31 cellular contexts compared by ENCODE assay signal in the genomic region with DNA sequence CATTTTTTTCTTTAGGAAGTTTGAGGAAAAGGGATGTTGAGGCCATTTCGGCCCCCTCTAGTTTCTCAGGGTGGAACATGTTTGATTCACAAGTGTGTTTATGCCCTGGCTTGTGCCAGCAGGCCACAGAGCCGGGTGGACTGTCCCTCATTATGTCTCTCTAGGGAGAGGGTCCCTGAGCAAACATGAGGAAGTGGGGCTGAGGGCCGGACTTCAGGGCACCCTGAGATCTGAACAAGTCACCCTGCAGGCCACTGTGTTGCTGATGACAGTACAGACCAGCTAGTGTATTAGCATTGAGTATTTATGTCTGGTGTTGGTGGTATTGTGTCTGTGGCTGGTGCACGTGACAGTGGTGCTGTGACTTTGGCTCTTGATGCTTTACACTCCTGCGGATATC. TPM values are rescaled to one million over a fixed set of nuclear protein-coding genes. Genes with fewer than 3 reads are reported as not detected.
DNase-seq lines count a peak whose midpoint lies in the region; ATAC-seq, FAIRE-seq and TF ChIP-seq lines count a peak whose summit lies in the region.
"Had no signal": no experiment of that assay in that cellular context is flagged by ENCODE, and none has a peak within 500 bp of the region (broad histone marks: within the 10 kb centered on the region; RNA-seq: fewer than 3 reads in every experiment).

No MANE protein-coding gene starts in this region.

- no peak overlapping the region for H3K4me3 ChIP-seq in H7 (ENCODE audit: insufficient read depth, low read depth, low read length)
- no peak overlapping the region for H3K4me3 ChIP-seq in GM12878
- no peak overlapping the region for H3K4me3 ChIP-seq in mesenchymal stem cell (ENCODE audit: insufficient read depth in 1 of 2, low read depth in 1 of 2, low read length in 2 of 2)
- H3K4me3 ChIP-seq in spleen: no peak overlapping the region
- H3K4me3 ChIP-seq: breast epithelium, prostate gland, right lobe of liver, thyroid gland had no signal

- peak overlapping the region; percentile 31 for H2BK15ac ChIP-seq in mesenchymal stem cell (ENCODE audit: low read depth, poor library complexity, severe bottlenecking)

- H4K20me1 ChIP-seq in GM12878 (ENCODE audit: control insufficient read depth, insufficient read depth): no peaks in the 10 kb centered on the region

- DNase-seq in H7 (peak; percentile 11), GM12878 (ENCODE audit: low read depth, low spot score) (no peak), mesenchymal stem cell (peak; percentile 13), spleen (peak; percentile 53), NCI-H1105 (lab: John Stamatoyannopoulos, UW) (no peak)
- DNase-seq in activated naive CD4-positive, alpha-beta T cell (lab: John Stamatoyannopoulos, UW): no peak
- DNase-seq: activated CD4-positive, alpha-beta T cell treated with anti-CD3 and anti-CD28 coated beads for 36 hours; activated CD8-positive, alpha-beta T cell treated with anti-CD3 and anti-CD28 coated beads for 36 hours; amniotic stem cell; BE2C; DMS153; effector CD4-positive, alpha-beta T cell; NCI-H1436; NCI-H2081 treated with DMSO at 0.1 percent for 48 hours; NCI-H2227 treated with DMSO at 0.1 percent for 48 hours; NCI-H526; NK-92 treated with Interleukin-12 subunit alpha and Interleukin-12 subunit beta, amount 100 ng/mL, for 24 hours; Right ventricle myocardium superior; stimulated activated CD4-positive, alpha-beta T cell treated with anti-CD3 and anti-CD28 coated beads, Interleukin-4, amount 100 ng/mL, for 24 hours; thyroid gland had no signal

- SMC1A ChIA-PET in GM12878 (lab: Charles Lee; ENCODE audit: uncharacterized antibody, unreplicated experiment): no interaction called here

- H3K4me1 ChIP-seq in GM12878 (ENCODE audit: control insufficient read depth, insufficient read depth, low read length) (peaks cover 6% of the 10 kb centered on the region), mesenchymal stem cell (ENCODE audit: control insufficient read depth, insufficient read depth, low read depth, low read length) (peaks cover 8% of the 10 kb centered on the region), spleen (peaks cover 0 to 9% (median 2%) of the 10 kb centered on the region in 6 donors)
- H3K4me1 ChIP-seq: breast epithelium, prostate gland, right lobe of liver, thyroid gland had no signal

- no peak overlapping the region for H2AFZ ChIP-seq in GM12878 (ENCODE audit: control insufficient read depth, low read depth, low read length)
- no peak overlapping the region for H2AFZ ChIP-seq in mesenchymal stem cell (ENCODE audit: low read depth, low read length)

- TF ChIP-seq POLR2A in GM12878 (IDR thresholded peaks at IDR 0.05; ENCODE audit: low read depth, low read length) (no peak), spleen (IDR thresholded peaks at IDR 0.05) (no peak)

- TF ChIP-seq CTCF in GM12878 (IDR thresholded peaks at IDR 0.05 in 2 of 3, conservative IDR thresholded peaks at IDR 0.05 in 1 of 3; ENCODE audit: control insufficient read depth in 2 of 3, extremely low read depth in 1 of 3, insufficient read depth in 1 of 3, low read depth in 3 of 3, low read length in 3 of 3) (no peak), spleen (IDR thresholded peaks at IDR 0.05 in 8 of 11, conservative IDR thresholded peaks at IDR 0.05 in 3 of 11) (no peak)

- H4K91ac ChIP-seq in mesenchymal stem cell (ENCODE audit: low read length): peak overlapping the region; percentile 77

- ATAC-seq in GM12878 (no peak), GM18909 (IDR thresholded peaks at IDR 0.05; ENCODE audit: poor library complexity, unreplicated experiment) (no peak)
- ATAC-seq: activated CD4-positive, alpha-beta T cell treated with anti-CD3 and anti-CD28 coated beads for 36 hours; activated CD8-positive, alpha-beta T cell treated with anti-CD3 and anti-CD28 coated beads for 36 hours; activated T-helper 17 cell treated with anti-CD3 and anti-CD28 coated beads, Interleukin-2, amount 50 U/mL, for 72 hours; left lobe of liver had no signal

- no peaks in the 10 kb centered on the region for H3K79me1 ChIP-seq in mesenchymal stem cell (replicated peaks; ENCODE audit: low read length, poor library complexity, severe bottlenecking)

- peak overlapping the region; percentile 41 to 74 for H3K18ac ChIP-seq in mesenchymal stem cell (ENCODE audit: low read depth in 1 of 2, low read length in 2 of 2)

- no peak for FAIRE-seq in GM12878 (lab: Jason Lieb, UNC)
- FAIRE-seq: colon, HTR-8/SVneo had no signal

- H2BK120ac ChIP-seq in mesenchymal stem cell (ENCODE audit: low read depth, low read length): peak overlapping the region; percentile 64

- WGBS in GM12878 (ENCODE audit: insufficient coverage, insufficient replicate concordance, low lambda C conversion rate, missing lambda C conversion rate): 19% methylated on average over 5 of the region's 5 CpGs
- 58% methylated on average over 5 of the region's 5 CpGs for WGBS in mesenchymal stem cell
- WGBS in spleen, 5 donors: 55 to 70% (median 56%) methylated on average over 4 to 5 of the region's 5 CpGs

- H3K9me3 ChIP-seq in GM12878 (replicated peaks; ENCODE audit: control insufficient read depth, insufficient read depth, low read length) (no peaks in the 10 kb centered on the region), mesenchymal stem cell (ENCODE audit: control insufficient read depth, low read length) (no peaks in the 10 kb centered on the region), spleen (no peaks in the 10 kb centered on the region)
- H3K9me3 ChIP-seq: BE2C, breast epithelium, prostate gland, right lobe of liver, thyroid gland had no signal

- no peak for TF ChIP-seq EP300 in GM12878 (IDR thresholded peaks at IDR 0.05; ENCODE audit: borderline replicate concordance in 1 of 2, control insufficient read depth in 1 of 2, low read depth in 2 of 2, low read length in 2 of 2)

- H3K14ac ChIP-seq in mesenchymal stem cell (ENCODE audit: low read length in 2 of 2): peak overlapping the region in 1 of 2 experiments; percentile 63

- in situ Hi-C loops in GM12878 (cut with MboI): no loop called here

- peak overlapping the region; percentile 83 to 84 for H3K4ac ChIP-seq in mesenchymal stem cell (ENCODE audit: low read depth in 1 of 2, low read length in 2 of 2)

- no TSS peak for BruUV-seq in GM12878 (replicated peaks; lab: Mats Ljungman, UMichigan)

- peak overlapping the region; percentile 87 for H4K8ac ChIP-seq in mesenchymal stem cell (ENCODE audit: low read length)

- H3K36me3 ChIP-seq in H7 (replicated peaks; ENCODE audit: control insufficient read depth, insufficient read depth, low read length) (no peaks in the 10 kb centered on the region; the same call in 1 of the 2 replicates), GM12878 (ENCODE audit: control insufficient read depth in 2 of 2, insufficient read depth in 2 of 2, low read length in 1 of 2) (no peaks in the 10 kb centered on the region), mesenchymal stem cell (ENCODE audit: control insufficient read depth in 1 of 2, insufficient read depth in 2 of 2, low read depth in 1 of 2, low read length in 2 of 2) (no peaks in the 10 kb centered on the region), spleen (no peaks in the 10 kb centered on the region)
- H3K36me3 ChIP-seq: BE2C, breast epithelium, prostate gland, right lobe of liver, thyroid gland had no signal

- POLR2A ChIA-PET in GM12878 (lab: Charles Lee): no interaction called here

- CTCF ChIA-PET in GM12878 (lab: Yijun Ruan, JAX): interaction anchor here (1.7 kb wide), 1 partner anchor 18 kb away, joined by 6 read pairs; no protein-coding TSS in a partner anchor

- H3K27ac ChIP-seq in GM12878 (ENCODE audit: control insufficient read depth, insufficient read depth) (no peak overlapping the region), mesenchymal stem cell (ENCODE audit: low read length, poor library complexity, severe bottlenecking) (no peak overlapping the region), spleen (no peak overlapping the region)
- H3K27ac ChIP-seq: breast epithelium, KMS-11, prostate gland, right lobe of liver, thyroid gland had no signal

- H3K4me2 ChIP-seq in GM12878 (ENCODE audit: control insufficient read depth, insufficient read depth) (no peak overlapping the region), mesenchymal stem cell (ENCODE audit: low read length, poor library complexity, severe bottlenecking) (no peak overlapping the region)
- H3K4me2 ChIP-seq: KMS-11 had no signal

- H2BK12ac ChIP-seq in mesenchymal stem cell (ENCODE audit: low read length in 2 of 2): peak overlapping the region; percentile 87 to 98

- no peak overlapping the region for H2BK5ac ChIP-seq in mesenchymal stem cell (ENCODE audit: low read depth, low read length, poor library complexity, severe bottlenecking)

- no peak for TF ChIP-seq RAD21 in GM12878 (IDR thresholded peaks at IDR 0.05; ENCODE audit: insufficient read depth, low read depth, low read length)

- H3K79me2 ChIP-seq in GM12878 (ENCODE audit: control insufficient read depth, insufficient read depth, low read length): no peaks in the 10 kb centered on the region

- H3K27me3 ChIP-seq in H7 (ENCODE audit: control insufficient read depth, insufficient read depth, low read length): no peaks in the 10 kb centered on the region
- peaks cover 2 to 4% of the 10 kb centered on the region in 2 experiments; a peak in 3 of 4 replicates for H3K27me3 ChIP-seq in GM12878 (replicated peaks in 1 of 2; ENCODE audit: control insufficient read depth in 2 of 2, insufficient read depth in 2 of 2, low read length in 1 of 2)
- H3K27me3 ChIP-seq in mesenchymal stem cell (ENCODE audit: control insufficient read depth in 1 of 2, insufficient read depth in 1 of 2, low read length in 2 of 2): peaks cover 63 to 67% of the 10 kb centered on the region in 2 experiments
- peaks cover 0 to 59% (median 0%) of the 10 kb centered on the region in 7 donors for H3K27me3 ChIP-seq in spleen (replicated peaks in 1 of 7)
- H3K27me3 ChIP-seq: BE2C, breast epithelium, right lobe of liver, thyroid gland had no signal

- RAD21 ChIA-PET in GM12878 (lab: Charles Lee; ENCODE audit: unreplicated experiment): no interaction called here

- no peak overlapping the region for H3K23ac ChIP-seq in mesenchymal stem cell (ENCODE audit: low read length in 2 of 2)

- no peak overlapping the region for H3K9ac ChIP-seq in GM12878 (ENCODE audit: control insufficient read depth, insufficient read depth, low read length)
- no peak overlapping the region for H3K9ac ChIP-seq in mesenchymal stem cell (ENCODE audit: low read length)
- H3K9ac ChIP-seq: KMS-11 had no signal

- intact Hi-C loops in GM12878 (cut with micrococcal nuclease; ENCODE audit: unreplicated experiment) (no loop called here), spleen (cut with DNase I; ENCODE audit: low total_unique reads) (no loop called here)

- no peak overlapping the region for H2AK5ac ChIP-seq in mesenchymal stem cell (ENCODE audit: low read length, severe bottlenecking)

RNA-seq across cellular contexts. Expression of gene RNU5B-1, which starts 35.0 kb away (rescaled TPM):
- not detected in 2 replicates for total RNA-seq in H7 (2014; rRNA removed; shearing (Covaris generic))
- not detected in 2 replicates for total RNA-seq in GM12878 (2013; cell fraction: nucleolus; rRNA removed)
- not detected in 2 replicates for total RNA-seq in GM12878 (2014; rRNA removed)
- total RNA-seq in GM12878 (2014; rRNA removed; fragmentation: Illumina TruSeq; extraction: Trizol): not detected in 2 replicates
- total RNA-seq in GM12878 (2021): 14.3 and 19.1 TPM in 2 replicates
- polyA plus RNA-seq in GM12878 (2011; ENCODE audit: low read depth): not detected
- polyA plus RNA-seq in GM12878 (2011; rRNA removed): not detected in 2 replicates
- polyA plus RNA-seq in GM12878 (2011; cell fraction: cytosol; rRNA removed): not detected in 2 replicates
- polyA plus RNA-seq in GM12878 (2011; cell fraction: nucleus; rRNA removed): under 0.01 TPM in 1 of 2 replicates, not detected in the other
- polyA plus RNA-seq in GM12878 (2012): not detected in 2 replicates
- polyA plus RNA-seq in GM12878 (2014; fragmentation: Illumina TruSeq; extraction: Trizol): not detected in 2 replicates
- polyA plus RNA-seq in GM12878 (2014; fragmentation: Nextera tagmentation; extraction: Ambion mirVana): not detected
- not detected in 2 replicates for polyA plus RNA-seq in GM12878 (2014; rRNA removed)
- polyA plus RNA-seq in GM12878 (2016; fragmentation: Nextera tagmentation; extraction: Ambion mirVana): not detected
- polyA minus RNA-seq in GM12878 (2011; rRNA and poly(A)+ RNA removed): under 0.01 and 15,416 TPM in 2 replicates
- 1,790 and 2,489 TPM in 2 replicates for polyA minus RNA-seq in GM12878 (2011; cell fraction: cytosol; rRNA and poly(A)+ RNA removed)
- under 0.01 TPM in 2 replicates for polyA minus RNA-seq in GM12878 (2011; cell fraction: nucleus; rRNA and poly(A)+ RNA removed)
- not detected for polyA plus RNA-seq in mesenchymal stem cell (2013, experiment 1 of 2)
- not detected for polyA plus RNA-seq in mesenchymal stem cell (2013, experiment 2 of 2)
- 10 to 100 TPM in 4 of 7 donors, not detected in 3; 24.2 to 62.3 (median 32.6) TPM for total RNA-seq in spleen
- not detected for polyA plus RNA-seq in spleen
- total RNA-seq: activated CD4-positive, alpha-beta T cell treated with anti-CD3 and anti-CD28 coated beads for 36 hours; activated CD8-positive, alpha-beta T cell treated with anti-CD3 and anti-CD28 coated beads for 36 hours; breast epithelium; epithelial cell of proximal tubule; glomerular endothelial cell; left lobe of liver; prostate gland; thyroid gland had no signal

RNA-seq across cellular contexts. Expression of gene IGDCC3, which starts 38.4 kb away (rescaled TPM):
- total RNA-seq in H7 (2014; rRNA removed; shearing (Covaris generic)): 38.3 and 39.7 TPM in 2 replicates
- not detected in 2 replicates for total RNA-seq in GM12878 (2013; cell fraction: nucleolus; rRNA removed)
- total RNA-seq in GM12878 (2014; rRNA removed): not detected in 2 replicates
- not detected in 2 replicates for total RNA-seq in GM12878 (2014; rRNA removed; fragmentation: Illumina TruSeq; extraction: Trizol)
- 0.10 and 0.13 TPM in 2 replicates for total RNA-seq in GM12878 (2021)
- not detected for polyA plus RNA-seq in GM12878 (2011; ENCODE audit: low read depth)
- not detected in 2 replicates for polyA plus RNA-seq in GM12878 (2011; rRNA removed)
- not detected in 2 replicates for polyA plus RNA-seq in GM12878 (2011; cell fraction: cytosol; rRNA removed)
- not detected in 2 replicates for polyA plus RNA-seq in GM12878 (2011; cell fraction: nucleus; rRNA removed)
- polyA plus RNA-seq in GM12878 (2012): not detected in 2 replicates
- polyA plus RNA-seq in GM12878 (2014; fragmentation: Illumina TruSeq; extraction: Trizol): not detected in 2 replicates
- not detected for polyA plus RNA-seq in GM12878 (2014; fragmentation: Nextera tagmentation; extraction: Ambion mirVana)
- not detected in 2 replicates for polyA plus RNA-seq in GM12878 (2014; rRNA removed)
- polyA plus RNA-seq in GM12878 (2016; fragmentation: Nextera tagmentation; extraction: Ambion mirVana): under 1 TPM; 0.15 to 0.20 TPM
- not detected in 2 replicates for polyA minus RNA-seq in GM12878 (2011; rRNA and poly(A)+ RNA removed)
- not detected in 2 replicates for polyA minus RNA-seq in GM12878 (2011; cell fraction: cytosol; rRNA and poly(A)+ RNA removed)
- polyA minus RNA-seq in GM12878 (2011; cell fraction: nucleus; rRNA and poly(A)+ RNA removed): not detected in 2 replicates
- 4.8 TPM for polyA plus RNA-seq in mesenchymal stem cell (2013, experiment 1 of 2)
- polyA plus RNA-seq in mesenchymal stem cell (2013, experiment 2 of 2): 4.8 TPM
- under 1 TPM in 1 of 7 donors, not detected in 6; 0.34 TPM for total RNA-seq in spleen
- under 1 TPM in 2 of 3 donors, not detected in 1; 0.03 TPM for polyA plus RNA-seq in spleen
- total RNA-seq: activated CD4-positive, alpha-beta T cell treated with anti-CD3 and anti-CD28 coated beads for 36 hours; activated CD8-positive, alpha-beta T cell treated with anti-CD3 and anti-CD28 coated beads for 36 hours; activated T-helper 17 cell treated with anti-CD3 and anti-CD28 coated beads, Interleukin-2, amount 50 U/mL, for 72 hours; epithelial cell of proximal tubule; right lobe of liver had no signal

RNA-seq across cellular contexts. Expression of gene RNU5A-1, which starts 43.6 kb away (rescaled TPM):
- not detected in 2 replicates for total RNA-seq in H7 (2014; rRNA removed; shearing (Covaris generic))
- not detected in 2 replicates for total RNA-seq in GM12878 (2013; cell fraction: nucleolus; rRNA removed)
- not detected in 2 replicates for total RNA-seq in GM12878 (2014; rRNA removed)
- not detected in 2 replicates for total RNA-seq in GM12878 (2014; rRNA removed; fragmentation: Illumina TruSeq; extraction: Trizol)
- not detected in 2 replicates for total RNA-seq in GM12878 (2021)
- not detected for polyA plus RNA-seq in GM12878 (2011; ENCODE audit: low read depth)
- polyA plus RNA-seq in GM12878 (2011; rRNA removed): not detected in 2 replicates
- polyA plus RNA-seq in GM12878 (2011; cell fraction: cytosol; rRNA removed): not detected in 2 replicates
- not detected in 2 replicates for polyA plus RNA-seq in GM12878 (2011; cell fraction: nucleus; rRNA removed)
- polyA plus RNA-seq in GM12878 (2012): not detected in 2 replicates
- not detected in 2 replicates for polyA plus RNA-seq in GM12878 (2014; fragmentation: Illumina TruSeq; extraction: Trizol)
- not detected for polyA plus RNA-seq in GM12878 (2014; fragmentation: Nextera tagmentation; extraction: Ambion mirVana)
- polyA plus RNA-seq in GM12878 (2014; rRNA removed): not detected in 2 replicates
- not detected for polyA plus RNA-seq in GM12878 (2016; fragmentation: Nextera tagmentation; extraction: Ambion mirVana)
- polyA minus RNA-seq in GM12878 (2011; rRNA and poly(A)+ RNA removed): under 0.01 and 10,433 TPM in 2 replicates
- 1,037 and 1,074 TPM in 2 replicates for polyA minus RNA-seq in GM12878 (2011; cell fraction: cytosol; rRNA and poly(A)+ RNA removed)
- under 0.01 TPM in 2 replicates for polyA minus RNA-seq in GM12878 (2011; cell fraction: nucleus; rRNA and poly(A)+ RNA removed)
- polyA plus RNA-seq in mesenchymal stem cell (2013, experiment 1 of 2): not detected
- not detected for polyA plus RNA-seq in mesenchymal stem cell (2013, experiment 2 of 2)
- total RNA-seq in spleen: not detected
- polyA plus RNA-seq in spleen: not detected
- total RNA-seq: activated CD4-positive, alpha-beta T cell treated with anti-CD3 and anti-CD28 coated beads for 36 hours; activated CD8-positive, alpha-beta T cell treated with anti-CD3 and anti-CD28 coated beads for 36 hours; activated T-helper 17 cell treated with anti-CD3 and anti-CD28 coated beads, Interleukin-2, amount 50 U/mL, for 72 hours; breast epithelium; epithelial cell of proximal tubule; glomerular endothelial cell; left lobe of liver; prostate gland; right lobe of liver; Right ventricle myocardium superior; thyroid gland had no signal

RNA-seq across cellular contexts. Expression of gene PARP16, which starts 52.8 kb away (rescaled TPM):
- total RNA-seq in H7 (2014; rRNA removed; shearing (Covaris generic)): 5.9 and 11.3 TPM in 2 replicates
- 14.4 and 14.6 TPM in 2 replicates for total RNA-seq in GM12878 (2013; cell fraction: nucleolus; rRNA removed)
- total RNA-seq in GM12878 (2014; rRNA removed) (6.4 and 8.6 TPM in 2 replicates), GM12878 (2014; rRNA removed; fragmentation: Illumina TruSeq; extraction: Trizol) (7.6 and 8.4 TPM in 2 replicates), GM12878 (2021) (10.1 and 11.3 TPM in 2 replicates), spleen (10 to 100 TPM in 4 of 7 donors, 1 to 10 TPM in 3; 8.7 to 11.3 (median 10.2) TPM)
- 9.0 TPM for polyA plus RNA-seq in GM12878 (2011; ENCODE audit: low read depth)
- polyA plus RNA-seq in GM12878 (2011; rRNA removed) (9.8 and 10.1 TPM in 2 replicates), GM12878 (2014; fragmentation: Illumina TruSeq; extraction: Trizol) (11.9 and 13.0 TPM in 2 replicates), GM12878 (2014; fragmentation: Nextera tagmentation; extraction: Ambion mirVana) (1 to 10 TPM; 4.9 to 7.6 TPM), GM12878 (2014; rRNA removed) (9.8 and 10.0 TPM in 2 replicates), GM12878 (2016; fragmentation: Nextera tagmentation; extraction: Ambion mirVana) (10 to 100 TPM; 13.9 to 15.7 TPM), spleen (1 to 10 TPM; 6.4 to 7.9 (median 6.7) TPM)
- 13.3 and 14.6 TPM in 2 replicates for polyA plus RNA-seq in GM12878 (2011; cell fraction: cytosol; rRNA removed)
- polyA plus RNA-seq in GM12878 (2011; cell fraction: nucleus; rRNA removed): 10.6 and 12.4 TPM in 2 replicates
- polyA plus RNA-seq in GM12878 (2012): 8.9 and 13.2 TPM in 2 replicates
- 7.8 and 14.0 TPM in 2 replicates for polyA minus RNA-seq in GM12878 (2011; rRNA and poly(A)+ RNA removed)
- polyA minus RNA-seq in GM12878 (2011; cell fraction: cytosol; rRNA and poly(A)+ RNA removed): 6.1 and 10.7 TPM in 2 replicates
- 5.0 and 10.1 TPM in 2 replicates for polyA minus RNA-seq in GM12878 (2011; cell fraction: nucleus; rRNA and poly(A)+ RNA removed)
- 3.5 TPM for polyA plus RNA-seq in mesenchymal stem cell (2013, experiment 1 of 2)
- polyA plus RNA-seq in mesenchymal stem cell (2013, experiment 2 of 2): 3.9 TPM

Comparison
In these comparisons a context has a peak if more than half of its experiments do, and no peak if none do; other contexts are left out.
1. DNase-seq: peak in H7 (single experiment), mesenchymal stem cell (single experiment) and spleen (single experiment); none in GM12878 (single experiment), activated naive CD4-positive, alpha-beta T cell (0 of 4) and NCI-H1105 (single experiment).
2. RNA of gene IGDCC3, which starts 38.4 kb away (total RNA-seq): 38.3 to 39.7 TPM in H7; 0.10 to 0.13 TPM in GM12878 and 0.34 TPM in spleen; every median in the first group is over 10 times any median in the second.